Comparison of ENCODE assay signal across 12 cellular contexts in genomic region chr5:93164690-93165089, GRCh38.
A peak's percentile ranks its signal among the peaks of the same experiment; 100 is the strongest.
DNase-seq lines count a peak whose midpoint lies in the region; ATAC-seq and TF ChIP-seq lines count a peak whose summit lies in the region.
"Had no signal": no experiment of that assay in that cellular context is flagged by ENCODE, and none has a peak within 500 bp of the region (broad histone marks: within the 10 kb centered on the region; RNA-seq: fewer than 3 reads in every experiment).

No MANE protein-coding gene starts in this region.

- H2AFZ ChIP-seq in PC-9: no peak overlapping the region

- DNase-seq in GM04504 (ENCODE audit: low read depth) (peak; percentile 78), PC-9 (peak; percentile 29 to 66), fibroblast of gingiva (ENCODE audit: low read depth) (peak; percentile 91), retinal pigment epithelial cell (ENCODE audit: low read depth) (peak; percentile 64)
- no peak for DNase-seq in stimulated activated naive CD4-positive, alpha-beta T cell treated with Interleukin-2 at 50 U/mL for 16 hours (lab: John Stamatoyannopoulos, UW)
- no peak for DNase-seq in activated CD8-positive, alpha-beta T cell treated with anti-CD3 and anti-CD28 coated beads, Interleukin-2, amount 10 ng/mL, durations not matched to agents 7 days and 5 days
- DNase-seq: naive thymus-derived CD4-positive, alpha-beta T cell; NCI-H774; T-helper 9 cell had no signal

- no peaks in the 10 kb centered on the region for H3K79me2 ChIP-seq in PC-9 (ENCODE audit: low read depth)

- no peaks in the 10 kb centered on the region for H3K36me3 Mint-ChIP-seq in activated CD8-positive, alpha-beta T cell treated with anti-CD3 and anti-CD28 coated beads, Interleukin-2, amount 10 ng/mL, durations not matched to agents 7 days and 5 days (ENCODE audit: low read depth)
- H3K36me3 Mint-ChIP-seq: naive thymus-derived CD4-positive, alpha-beta T cell had no signal

- peaks cover 26% of the 10 kb centered on the region for H3F3A ChIP-seq in PC-9 (ENCODE audit: insufficient read depth, low read depth)

- POLR2A ChIA-PET in PC-9 (lab: Charles Lee; ENCODE audit: unreplicated experiment): interaction anchor here (0.6 kb wide), 1 partner anchor 112 kb away, joined by 3 read pairs; no protein-coding TSS in a partner anchor
- POLR2A ChIA-PET in activated CD8-positive, alpha-beta T cell treated with anti-CD3 and anti-CD28 coated beads, Interleukin-2, amount 10 ng/mL, durations not matched to agents 7 days and 5 days (lab: Charles Lee): no interaction called here

- H3K9me3 Mint-ChIP-seq in activated CD8-positive, alpha-beta T cell treated with anti-CD3 and anti-CD28 coated beads, Interleukin-2, amount 10 ng/mL, durations not matched to agents 7 days and 5 days (ENCODE audit: insufficient read depth): no peaks in the 10 kb centered on the region

- H3K4me1 Mint-ChIP-seq in activated CD8-positive, alpha-beta T cell treated with anti-CD3 and anti-CD28 coated beads, Interleukin-2, amount 10 ng/mL, durations not matched to agents 7 days and 5 days (ENCODE audit: low read depth): no peaks in the 10 kb centered on the region
- H3K4me1 Mint-ChIP-seq: naive thymus-derived CD4-positive, alpha-beta T cell had no signal

- CTCF ChIA-PET in PC-9 (lab: Charles Lee): interaction anchor here (0.6 kb wide), 1 partner anchor 464 kb away, joined by 8 read pairs; no protein-coding TSS in a partner anchor
- CTCF ChIA-PET in activated CD8-positive, alpha-beta T cell treated with anti-CD3 and anti-CD28 coated beads, Interleukin-2, amount 10 ng/mL, durations not matched to agents 7 days and 5 days (lab: Charles Lee): no interaction called here

- 0 out of 2 replicates have a peak, but pooled peaks cover 7% of the 10 kb centered on the region for H3K9me3 ChIP-seq in PC-9 (ENCODE audit: insufficient read depth, low read depth)

- H3K36me3 ChIP-seq in PC-9 (ENCODE audit: low read depth): no peaks in the 10 kb centered on the region

- ATAC-seq in GM18873 (IDR thresholded peaks at IDR 0.05; ENCODE audit: low FRiP score, unreplicated experiment): no peak
- no peak for ATAC-seq in GM19023 (IDR thresholded peaks at IDR 0.05; ENCODE audit: unreplicated experiment)
- no peak for ATAC-seq in activated CD8-positive, alpha-beta T cell treated with anti-CD3 and anti-CD28 coated beads, Interleukin-2, amount 10 ng/mL, durations not matched to agents 7 days and 5 days
- ATAC-seq: K562; naive thymus-derived CD4-positive, alpha-beta T cell had no signal

- no peaks in the 10 kb centered on the region for H3K27me3 ChIP-seq in PC-9 (ENCODE audit: insufficient read depth, low read depth)

- H3K27me3 Mint-ChIP-seq in activated CD8-positive, alpha-beta T cell treated with anti-CD3 and anti-CD28 coated beads, Interleukin-2, amount 10 ng/mL, durations not matched to agents 7 days and 5 days (ENCODE audit: low read depth): no peaks in the 10 kb centered on the region
- H3K27me3 Mint-ChIP-seq: naive thymus-derived CD4-positive, alpha-beta T cell had no signal

- H3K4me3 ChIP-seq in PC-9 (no peak overlapping the region), retinal pigment epithelial cell (ENCODE audit: low read length) (no peak overlapping the region)
- H3K4me3 ChIP-seq: K562 had no signal

- intact Hi-C loops in PC-9 (cut with micrococcal nuclease; ENCODE audit: unreplicated experiment): loop anchor here (10.0 kb wide), 1 partner anchor 130 kb away; no protein-coding TSS in a partner anchor

- H3K4me2 ChIP-seq in PC-9: 0 out of 2 replicates have a peak overlapping the region, but pooled peaks have one; percentile 15

- peak overlapping the region; percentile 98 for H3K27ac ChIP-seq in PC-9

- peaks cover 53% of the 10 kb centered on the region for H3K4me1 ChIP-seq in PC-9 (replicated peaks; ENCODE audit: insufficient read depth)

- H3K27ac Mint-ChIP-seq in activated CD8-positive, alpha-beta T cell treated with anti-CD3 and anti-CD28 coated beads, Interleukin-2, amount 10 ng/mL, durations not matched to agents 7 days and 5 days: no peak overlapping the region
- H3K27ac Mint-ChIP-seq: naive thymus-derived CD4-positive, alpha-beta T cell had no signal

- no peak for TF ChIP-seq CTCF in PC-9 (conservative IDR thresholded peaks at IDR 0.05)
- no peak for TF ChIP-seq CTCF in retinal pigment epithelial cell (conservative IDR thresholded peaks at IDR 0.05; ENCODE audit: low read depth, low read length)

- no peaks in the 10 kb centered on the region for H3K9me2 ChIP-seq in PC-9 (ENCODE audit: insufficient read depth)

- no peaks in the 10 kb centered on the region for H4K20me1 ChIP-seq in PC-9 (ENCODE audit: insufficient read depth)

- BruUV-seq in PC-9 (replicated peaks; lab: Mats Ljungman, UMichigan): no TSS peak

- no peak overlapping the region for H3K4me3 Mint-ChIP-seq in activated CD8-positive, alpha-beta T cell treated with anti-CD3 and anti-CD28 coated beads, Interleukin-2, amount 10 ng/mL, durations not matched to agents 7 days and 5 days
- H3K4me3 Mint-ChIP-seq: naive thymus-derived CD4-positive, alpha-beta T cell had no signal

Comparison
In these comparisons a context has a peak if more than half of its experiments do, and no peak if none do; other contexts are left out.
1. DNase-seq: peak in GM04504 (single experiment), PC-9 (2 of 2), fibroblast of gingiva (single experiment) and retinal pigment epithelial cell (single experiment); none in stimulated activated naive CD4-positive, alpha-beta T cell treated with Interleukin-2 at 50 U/mL for 16 hours (single experiment) and activated CD8-positive, alpha-beta T cell treated with anti-CD3 and anti-CD28 coated beads, Interleukin-2, amount 10 ng/mL, durations not matched to agents 7 days and 5 days (single experiment).